ENCODE assay signal across 12 cellular contexts in genomic region chr7:134988161-134988560, GRCh38. TPM values are rescaled to one million over a fixed set of nuclear protein-coding genes. Genes with fewer than 3 reads are reported as not detected.
DNase-seq lines count a peak whose midpoint lies in the region; ATAC-seq and TF ChIP-seq lines count a peak whose summit lies in the region.
"Had no signal": no experiment of that assay in that cellular context is flagged by ENCODE, and none has a peak within 500 bp of the region (broad histone marks: within the 10 kb centered on the region; RNA-seq: fewer than 3 reads in every experiment).

No MANE protein-coding gene starts in this region.

- no peak overlapping the region for H2AFZ ChIP-seq in PC-3 (ENCODE audit: low read length)

- H3K4me1 Mint-ChIP-seq in activated CD8-positive, alpha-beta T cell treated with anti-CD3 and anti-CD28 coated beads for 36 hours (ENCODE audit: low read depth), result peaks cover 52% of the 10 kb centered on the region
- peaks cover 47% of the 10 kb centered on the region for H3K4me1 Mint-ChIP-seq in activated CD8-positive, alpha-beta T cell treated with anti-CD3 and anti-CD28 coated beads, Interleukin-2, amount 10 ng/mL, durations not matched to agents 7 days and 5 days (ENCODE audit: low read depth)

- H3K9ac ChIP-seq in PC-3 (ENCODE audit: low read length), result peak overlapping the region; percentile 88; the same call in 1 of the 2 replicates
- H3K9ac ChIP-seq in skeletal muscle satellite cell (ENCODE audit: low read depth, low read length), result no peak overlapping the region

- peaks cover 24% of the 10 kb centered on the region; the same call in 1 of the 2 replicates for H3K4me1 ChIP-seq in PC-3 (ENCODE audit: insufficient read depth, low read length)
- peaks cover 32% of the 10 kb centered on the region for H3K4me1 ChIP-seq in skeletal muscle satellite cell (ENCODE audit: control insufficient read depth, insufficient read depth, low read length)

- no peak for TF ChIP-seq CTCF in activated CD8-positive, alpha-beta T cell treated with anti-CD3 and anti-CD28 coated beads for 36 hours (IDR thresholded peaks at IDR 0.05)
- TF ChIP-seq CTCF in PC-3 (conservative IDR thresholded peaks at IDR 0.05; ENCODE audit: low read depth, low read length) (no peak), epithelial cell of proximal tubule (conservative IDR thresholded peaks at IDR 0.05; ENCODE audit: low read depth, low read length) (no peak)

- no peaks in the 10 kb centered on the region for H4K20me1 ChIP-seq in PC-3 (ENCODE audit: low read length)

- H3K79me2 ChIP-seq in PC-3 (ENCODE audit: low read length), result peaks cover 18% of the 10 kb centered on the region

- POLR2A ChIA-PET in activated CD8-positive, alpha-beta T cell treated with anti-CD3 and anti-CD28 coated beads for 36 hours (lab: Charles Lee), result interaction anchor here (0.7 to 2.2 kb wide), 3 partner anchors 159 to 178 kb away, joined by 3 to 5 read pairs (median 4); partner anchors contain the start of gene TMEM140
- POLR2A ChIA-PET in activated CD8-positive, alpha-beta T cell treated with anti-CD3 and anti-CD28 coated beads, Interleukin-2, amount 10 ng/mL, durations not matched to agents 7 days and 5 days (lab: Charles Lee), result interaction anchor here (0.6 to 3.6 kb wide), 5 partner anchors 8 to 182 kb away, joined by 3 to 30 read pairs (median 4); partner anchors contain the start of genes CYREN and TMEM140
- POLR2A ChIA-PET in PC-3 (lab: Charles Lee; ENCODE audit: unreplicated experiment), result no interaction called here

- H3K4me3 ChIP-seq in PC-3 (ENCODE audit: low read length) (0 out of 2 replicates have a peak overlapping the region, but pooled peaks have one; percentile 87), epithelial cell of proximal tubule (ENCODE audit: low read depth, low read length) (peak overlapping the region; percentile 82), skeletal muscle satellite cell (ENCODE audit: low read length) (no peak overlapping the region)

- peak overlapping the region; percentile 41 for H3K27ac Mint-ChIP-seq in activated CD8-positive, alpha-beta T cell treated with anti-CD3 and anti-CD28 coated beads for 36 hours
- H3K27ac Mint-ChIP-seq in activated CD8-positive, alpha-beta T cell treated with anti-CD3 and anti-CD28 coated beads, Interleukin-2, amount 10 ng/mL, durations not matched to agents 7 days and 5 days, result no peak overlapping the region

- H3K27me3 ChIP-seq in PC-3 (ENCODE audit: low read length) (no peaks in the 10 kb centered on the region), skeletal muscle satellite cell (ENCODE audit: control insufficient read depth, insufficient read depth, low read length) (no peaks in the 10 kb centered on the region)
- H3K27me3 ChIP-seq: neutrophil had no signal

- no peak for DNase-seq in activated CD8-positive, alpha-beta T cell treated with anti-CD3 and anti-CD28 coated beads for 36 hours
- no peak for DNase-seq in activated CD8-positive, alpha-beta T cell treated with anti-CD3 and anti-CD28 coated beads, Interleukin-2, amount 10 ng/mL, durations not matched to agents 7 days and 5 days
- DNase-seq in PC-3 (no peak), epithelial cell of proximal tubule (ENCODE audit: low read depth) (no peak), HuH-7 (ENCODE audit: low spot score) (no peak)
- DNase-seq in stimulated activated CD4-positive, alpha-beta T cell treated with anti-CD3 and anti-CD28 coated beads, Interleukin-4, amount 100 ng/mL, for 1 hour, result no peak
- DNase-seq: amygdala, NCI-H2171 had no signal

- no peak for ATAC-seq in activated CD8-positive, alpha-beta T cell treated with anti-CD3 and anti-CD28 coated beads for 36 hours
- no peak for ATAC-seq in activated CD8-positive, alpha-beta T cell treated with anti-CD3 and anti-CD28 coated beads, Interleukin-2, amount 10 ng/mL, durations not matched to agents 7 days and 5 days
- no peak for ATAC-seq in PC-3
- no peak for ATAC-seq in HG03045 (IDR thresholded peaks at IDR 0.05; ENCODE audit: unreplicated experiment)
- ATAC-seq: HCT116 had no signal

- CTCF ChIA-PET in activated CD8-positive, alpha-beta T cell treated with anti-CD3 and anti-CD28 coated beads for 36 hours (lab: Charles Lee), result interaction anchor here (1.1 to 4.1 kb wide), 7 partner anchors 25 to 530 kb away, joined by 3 to 41 read pairs (median 5); partner anchors contain the start of genes CYREN and TMEM140
- CTCF ChIA-PET in activated CD8-positive, alpha-beta T cell treated with anti-CD3 and anti-CD28 coated beads, Interleukin-2, amount 10 ng/mL, durations not matched to agents 7 days and 5 days (lab: Charles Lee), result interaction anchor here (1.6 to 5.3 kb wide), 6 partner anchors 8 to 298 kb away, joined by 3 to 66 read pairs (median 26); partner anchors contain the start of genes CYREN and TMEM140
- CTCF ChIA-PET in PC-3 (lab: Charles Lee), result interaction anchor here (0.8 kb wide), 1 partner anchor 24 kb away, joined by 4 read pairs; no protein-coding TSS in a partner anchor

- BruUV-seq in PC-3 (replicated peaks; lab: Mats Ljungman, UMichigan), result no TSS peak

- H3K36me3 ChIP-seq in PC-3 (ENCODE audit: low read depth, low read length), result no peaks in the 10 kb centered on the region; the same call in 1 of the 2 replicates
- H3K36me3 ChIP-seq in skeletal muscle satellite cell (ENCODE audit: insufficient read depth, low read length), result no peaks in the 10 kb centered on the region
- H3K36me3 ChIP-seq: neutrophil had no signal

- intact Hi-C loops in activated CD8-positive, alpha-beta T cell treated with anti-CD3 and anti-CD28 coated beads for 36 hours (cut with micrococcal nuclease), result loop anchor here (5.0 kb wide), 1 partner anchor 159 kb away; the partner anchor contains the start of gene TMEM140
- intact Hi-C loops in PC-3 (cut with micrococcal nuclease), result loop anchor here (5.0 kb wide), 1 partner anchor 224 kb away; the partner anchor contains the start of gene WDR91

- no peaks in the 10 kb centered on the region for H3F3A ChIP-seq in PC-3 (ENCODE audit: low read length, unreplicated experiment)

- H3K4me3 Mint-ChIP-seq in activated CD8-positive, alpha-beta T cell treated with anti-CD3 and anti-CD28 coated beads for 36 hours, result peak overlapping the region; percentile 35
- no peak overlapping the region for H3K4me3 Mint-ChIP-seq in activated CD8-positive, alpha-beta T cell treated with anti-CD3 and anti-CD28 coated beads, Interleukin-2, amount 10 ng/mL, durations not matched to agents 7 days and 5 days

- H3K36me3 Mint-ChIP-seq in activated CD8-positive, alpha-beta T cell treated with anti-CD3 and anti-CD28 coated beads for 36 hours (ENCODE audit: low read depth), result peaks cover 23% of the 10 kb centered on the region
- peaks cover 22% of the 10 kb centered on the region for H3K36me3 Mint-ChIP-seq in activated CD8-positive, alpha-beta T cell treated with anti-CD3 and anti-CD28 coated beads, Interleukin-2, amount 10 ng/mL, durations not matched to agents 7 days and 5 days (ENCODE audit: low read depth)

- H3K9me3 ChIP-seq in PC-3 (ENCODE audit: low read length) (no peaks in the 10 kb centered on the region), skeletal muscle satellite cell (replicated peaks; ENCODE audit: low read length) (no peaks in the 10 kb centered on the region)
- H3K9me3 ChIP-seq: neutrophil had no signal

- no peaks in the 10 kb centered on the region for H3K27me3 Mint-ChIP-seq in activated CD8-positive, alpha-beta T cell treated with anti-CD3 and anti-CD28 coated beads for 36 hours
- H3K27me3 Mint-ChIP-seq in activated CD8-positive, alpha-beta T cell treated with anti-CD3 and anti-CD28 coated beads, Interleukin-2, amount 10 ng/mL, durations not matched to agents 7 days and 5 days (ENCODE audit: low read depth), result no peaks in the 10 kb centered on the region

- H3K4me2 ChIP-seq in PC-3 (ENCODE audit: low read length) (peak overlapping the region; percentile 88), skeletal muscle satellite cell (ENCODE audit: low read length) (peak overlapping the region; percentile 91)

- H3K9me2 ChIP-seq in PC-3 (replicated peaks; ENCODE audit: low read length), result no peaks in the 10 kb centered on the region

- no peaks in the 10 kb centered on the region for H3K9me3 Mint-ChIP-seq in activated CD8-positive, alpha-beta T cell treated with anti-CD3 and anti-CD28 coated beads for 36 hours
- no peaks in the 10 kb centered on the region for H3K9me3 Mint-ChIP-seq in activated CD8-positive, alpha-beta T cell treated with anti-CD3 and anti-CD28 coated beads, Interleukin-2, amount 10 ng/mL, durations not matched to agents 7 days and 5 days (ENCODE audit: insufficient read depth)

- H3K27ac ChIP-seq in PC-3 (ENCODE audit: low read length), result no peak overlapping the region
- H3K27ac ChIP-seq: neutrophil had no signal

RNA-seq across cellular contexts. Expression of gene AGBL3, which starts 1.9 kb away (rescaled TPM):
- 1 to 10 TPM; 2.7 to 2.9 TPM for total RNA-seq in activated CD8-positive, alpha-beta T cell treated with anti-CD3 and anti-CD28 coated beads for 36 hours
- total RNA-seq in activated CD8-positive, alpha-beta T cell treated with anti-CD3 and anti-CD28 coated beads, Interleukin-2, amount 10 ng/mL, durations not matched to agents 7 days and 5 days, result 1 to 10 TPM; 2.2 to 3.6 TPM
- 1.9 and 2.5 TPM in 2 replicates for total RNA-seq in PC-3 (2014; rRNA removed)
- 1.7 and 4.0 TPM in 2 replicates for total RNA-seq in epithelial cell of proximal tubule
- total RNA-seq in skeletal muscle satellite cell (2012; rRNA removed), result 0.76 and 1.5 TPM in 2 replicates
